2 cellular contexts compared by ENCODE assay signal in genomic region chr20:17890330-17890729, GRCh38.
TF ChIP-seq lines count a peak whose summit lies in the region.

No MANE protein-coding gene starts in this region.

TF ChIP-seq in SK-N-SH treated with all-trans-retinoic acid at 6 μM for 48 hours, 23 proteins besides CTCF, POLR2A, EP300 and RAD21:
- TF ChIP-seq POU6F1 (CRISPR knock-in tag; IDR thresholded peaks at IDR 0.05; ENCODE audit: borderline replicate concordance, low read depth) (no peak), ZNF565 (CRISPR knock-in tag; conservative IDR thresholded peaks at IDR 0.05; ENCODE audit: low read depth) (peak; percentile 85; the same call in 1 of the 2 replicates)
TF ChIP-seq in SK-N-SH treated with all-trans-retinoic acid at 6 μM for 48 hours: peak in this region for 1.

TF ChIP-seq in SK-N-SH, 30 proteins besides CTCF, POLR2A, EP300 and RAD21 (continued from another document):
- no peak for TF ChIP-seq PBX3 (IDR thresholded peaks at IDR 0.05)
- no peak for TF ChIP-seq GATA2 (CRISPR knock-in tag; IDR thresholded peaks at IDR 0.05)
- TF ChIP-seq RXRA (IDR thresholded peaks at IDR 0.05; ENCODE audit: borderline replicate concordance, low read depth): no peak
- TF ChIP-seq USF1 (IDR thresholded peaks at IDR 0.05; ENCODE audit: borderline replicate concordance, low read depth): no peak
- TF ChIP-seq FOXM1 (IDR thresholded peaks at IDR 0.05; ENCODE audit: low read depth): no peak
- TF ChIP-seq REST (IDR thresholded peaks at IDR 0.05; ENCODE audit: low read depth, low read length): no peak
- no peak for TF ChIP-seq MEF2A (IDR thresholded peaks at IDR 0.05; ENCODE audit: borderline replicate concordance, low read depth)
- no peak for TF ChIP-seq CHD2 (IDR thresholded peaks at IDR 0.05; ENCODE audit: low read length, partially characterized antibody)
- TF ChIP-seq TEAD4 (IDR thresholded peaks at IDR 0.05; ENCODE audit: borderline replicate concordance, insufficient read depth): no peak
- TF ChIP-seq FOXJ3 (CRISPR knock-in tag; IDR thresholded peaks at IDR 0.05): no peak
- TF ChIP-seq NFIC (IDR thresholded peaks at IDR 0.05; ENCODE audit: borderline replicate concordance): no peak
- TF ChIP-seq FOSL2 (IDR thresholded peaks at IDR 0.05; ENCODE audit: borderline replicate concordance, low read depth): no peak
- no peak for TF ChIP-seq NRF1 (IDR thresholded peaks at IDR 0.05; ENCODE audit: low read depth, low read length)
- TF ChIP-seq RCOR1 (IDR thresholded peaks at IDR 0.05; ENCODE audit: low read length): no peak
- no peak for TF ChIP-seq ZBTB33 (IDR thresholded peaks at IDR 0.05; ENCODE audit: borderline replicate concordance, low read depth)
- no peak for TF ChIP-seq SIN3A (IDR thresholded peaks at IDR 0.05; ENCODE audit: borderline replicate concordance, low read depth, low read length)
